1 cellular context compared by ENCODE assay signal in genomic region chr2:239259603-239260298, GRCh38.
TF ChIP-seq lines count a peak whose summit lies in the region.

No MANE protein-coding gene starts in this region.

TF ChIP-seq in SK-N-SH, 30 proteins besides CTCF, POLR2A, EP300 and RAD21 (continued from another document):
- no peak for TF ChIP-seq REST (IDR thresholded peaks at IDR 0.05; ENCODE audit: low read depth, low read length)
- no peak for TF ChIP-seq EZH2phosphoT487 (IDR thresholded peaks at IDR 0.05; ENCODE audit: borderline replicate concordance, low read depth)
- no peak for TF ChIP-seq POLR2AphosphoS5 (IDR thresholded peaks at IDR 0.05; ENCODE audit: low read depth, low read length)
- TF ChIP-seq FOXM1 (IDR thresholded peaks at IDR 0.05; ENCODE audit: low read depth), result no peak
- TF ChIP-seq NRF1 (IDR thresholded peaks at IDR 0.05; ENCODE audit: low read depth, low read length), result no peak
- no peak for TF ChIP-seq MAX (IDR thresholded peaks at IDR 0.05; ENCODE audit: low read depth)
- no peak for TF ChIP-seq CHD2 (IDR thresholded peaks at IDR 0.05; ENCODE audit: low read length, partially characterized antibody)
